Comparison of ENCODE assay signal across 14 cellular contexts in the genomic region with DNA sequence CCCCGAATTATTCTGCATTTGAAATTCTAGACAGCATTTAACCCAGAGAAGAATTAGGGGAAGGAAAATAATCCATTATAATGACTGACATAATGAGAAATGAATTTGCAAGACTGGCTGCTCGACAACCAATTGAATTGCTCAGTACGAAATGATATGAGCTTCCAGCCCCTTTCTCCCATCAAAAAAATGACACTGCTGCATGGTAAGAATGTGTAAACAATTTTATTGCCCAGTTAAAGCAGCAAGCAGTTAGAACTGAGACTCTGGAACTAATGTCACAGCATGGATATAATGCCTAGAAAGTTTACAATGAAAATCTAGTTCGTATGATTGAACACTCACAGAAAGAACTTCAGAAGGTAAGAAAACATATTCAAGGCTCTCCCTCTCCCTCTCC. TPM values are rescaled to one million over a fixed set of nuclear protein-coding genes. Genes with fewer than 3 reads are reported as not detected.
A peak's percentile ranks its signal among the peaks of the same experiment; 100 is the strongest.
DNase-seq lines count a peak whose midpoint lies in the region; ATAC-seq and TF ChIP-seq lines count a peak whose summit lies in the region.
"Had no signal": no experiment of that assay in that cellular context is flagged by ENCODE, and none has a peak within 500 bp of the region (broad histone marks: within the 10 kb centered on the region; RNA-seq: fewer than 3 reads in every experiment).

No MANE protein-coding gene starts in this region.

- ATAC-seq in PC-3 (peak; percentile 87), HG02970 (IDR thresholded peaks at IDR 0.05; ENCODE audit: low FRiP score, unreplicated experiment) (no peak), GM21576 (IDR thresholded peaks at IDR 0.05; ENCODE audit: unreplicated experiment) (no peak)

- 24% methylated on average over 4 of the region's 4 CpGs for WGBS in prostate gland
- WGBS in spleen, 5 donors, result 79 to 85% (median 80%) methylated on average over 4 of the region's 4 CpGs

- H3K4me3 ChIP-seq in PC-3 (ENCODE audit: low read length), result no peak overlapping the region
- H3K4me3 ChIP-seq in prostate gland, result peak overlapping the region; percentile 27 to 36
- no peak overlapping the region for H3K4me3 ChIP-seq in spleen
- H3K4me3 ChIP-seq: HAP-1 had no signal

- H3K79me2 ChIP-seq in PC-3 (ENCODE audit: low read length), result no peaks in the 10 kb centered on the region

- H3K9me2 ChIP-seq in PC-3 (replicated peaks; ENCODE audit: low read length), result 0 out of 2 replicates have a peak, but pooled peaks cover 3% of the 10 kb centered on the region

- TF ChIP-seq POLR2A in prostate gland (IDR thresholded peaks at IDR 0.05) (no peak), spleen (IDR thresholded peaks at IDR 0.05) (no peak)

- H3K27ac ChIP-seq in PC-3 (ENCODE audit: low read length) (no peak overlapping the region), prostate gland (peak overlapping the region; percentile 65 to 84), spleen (no peak overlapping the region)
- H3K27ac ChIP-seq: HL-60 had no signal

- TF ChIP-seq CTCF in PC-3 (conservative IDR thresholded peaks at IDR 0.05; ENCODE audit: low read depth, low read length), result no peak
- TF ChIP-seq CTCF in prostate gland (IDR thresholded peaks at IDR 0.05), result no peak
- no peak for TF ChIP-seq CTCF in spleen (IDR thresholded peaks at IDR 0.05 in 8 of 11, conservative IDR thresholded peaks at IDR 0.05 in 3 of 11)

- H3K9me3 ChIP-seq in PC-3 (ENCODE audit: low read length) (no peaks in the 10 kb centered on the region), prostate gland (no peaks in the 10 kb centered on the region), spleen (no peaks in the 10 kb centered on the region)
- H3K9me3 ChIP-seq: HAP-1 had no signal

- H3K4me2 ChIP-seq in PC-3 (ENCODE audit: low read length), result peak overlapping the region; percentile 17

- H4K20me1 ChIP-seq in PC-3 (ENCODE audit: low read length), result no peaks in the 10 kb centered on the region

- DNase-seq in NCI-H2029 (lab: John Stamatoyannopoulos, UW), result peak; percentile 2
- DNase-seq in NCI-H2029 treated with DMSO at 0.1 percent for 48 hours (lab: John Stamatoyannopoulos, UW), result no peak
- DNase-seq in PC-3, result peak; percentile 27
- DNase-seq in prostate gland (ENCODE audit: low spot score), result no peak
- no peak for DNase-seq in spleen
- DNase-seq: ACHN; C1 segment of cervical spinal cord; CD4-positive, alpha-beta memory T cell; GF-D8; HFFc6 had no signal

- no peaks in the 10 kb centered on the region for H3K27me3 ChIP-seq in PC-3 (ENCODE audit: low read length)
- H3K27me3 ChIP-seq in prostate gland (replicated peaks; ENCODE audit: insufficient read depth), result no peaks in the 10 kb centered on the region
- H3K27me3 ChIP-seq in spleen (replicated peaks in 1 of 7), result no peaks in the 10 kb centered on the region

- no peak overlapping the region for H3K9ac ChIP-seq in PC-3 (ENCODE audit: low read length)

- intact Hi-C loops in PC-3 (cut with micrococcal nuclease) (no loop called here), prostate gland (cut with DNase I) (no loop called here), spleen (cut with DNase I; ENCODE audit: low total_unique reads) (no loop called here)

- no peaks in the 10 kb centered on the region for H3F3A ChIP-seq in PC-3 (ENCODE audit: low read length, unreplicated experiment)

- POLR2A ChIA-PET in PC-3 (lab: Charles Lee; ENCODE audit: unreplicated experiment), result no interaction called here

- H3K36me3 ChIP-seq in PC-3 (ENCODE audit: low read depth, low read length) (no peaks in the 10 kb centered on the region), prostate gland (no peaks in the 10 kb centered on the region), spleen (no peaks in the 10 kb centered on the region)
- H3K36me3 ChIP-seq: HAP-1 had no signal

- peak overlapping the region; percentile 18 for H2AFZ ChIP-seq in PC-3 (ENCODE audit: low read length)

- 0 out of 2 replicates have a peak, but pooled peaks cover 6% of the 10 kb centered on the region for H3K4me1 ChIP-seq in PC-3 (ENCODE audit: insufficient read depth, low read length)
- no peaks in the 10 kb centered on the region for H3K4me1 ChIP-seq in prostate gland (replicated peaks)
- no peaks in the 10 kb centered on the region for H3K4me1 ChIP-seq in spleen
- H3K4me1 ChIP-seq: HAP-1 had no signal

- no TSS peak for BruUV-seq in PC-3 (replicated peaks; lab: Mats Ljungman, UMichigan)

- CTCF ChIA-PET in PC-3 (lab: Charles Lee), result no interaction called here

RNA-seq across cellular contexts. Expression of gene PCF11, which starts 24.7 kb away (rescaled TPM):
- total RNA-seq in PC-3 (2014; rRNA removed) (41.7 and 42.1 TPM in 2 replicates), prostate gland (10 to 100 TPM; 64.1 to 75.2 TPM), spleen (100 to 1,000 TPM in 2 of 7 donors, 10 to 100 TPM in 5; 80.0 to 120 (median 96.8) TPM)
- 10 to 100 TPM; 34.4 to 38.4 (median 36.5) TPM for polyA plus RNA-seq in spleen

Comparison
In these comparisons a context has a peak if more than half of its experiments do, and no peak if none do; other contexts are left out.
1. DNase-seq: peak in NCI-H2029 (single experiment) and PC-3 (single experiment); none in NCI-H2029 treated with DMSO at 0.1 percent for 48 hours (single experiment), prostate gland (single experiment) and spleen (single experiment).
2. H3K27ac ChIP-seq: peak in prostate gland (2 of 2); none in PC-3 (single experiment) and spleen (0 of 8).
3. H3K4me3 ChIP-seq: peak in prostate gland (2 of 2); none in PC-3 (single experiment) and spleen (0 of 8).